14 cellular contexts compared by ENCODE assay signal in the genomic region with DNA sequence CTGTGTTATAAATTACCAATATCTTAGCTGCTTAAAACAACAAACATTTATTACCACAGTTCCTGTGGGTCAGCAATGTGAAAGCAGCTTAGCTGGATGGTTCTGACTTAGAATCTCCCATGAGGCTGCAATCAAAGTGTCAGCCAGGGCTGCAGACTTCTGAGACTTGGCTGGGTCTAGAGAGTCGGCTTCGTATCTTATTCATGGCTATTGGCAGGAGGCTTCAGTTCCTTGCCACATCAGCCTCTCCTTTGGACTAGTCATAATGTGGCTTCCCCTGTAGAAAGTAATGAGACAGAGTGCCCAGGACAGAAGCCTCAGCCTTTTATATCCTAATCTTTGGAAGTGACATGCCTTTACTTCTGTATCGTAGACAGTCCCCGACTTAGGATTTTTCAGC. TPM values are rescaled to one million over a fixed set of nuclear protein-coding genes. Genes with fewer than 3 reads are reported as not detected.
DNase-seq lines count a peak whose midpoint lies in the region; ATAC-seq, FAIRE-seq and TF ChIP-seq lines count a peak whose summit lies in the region.
"Had no signal": no experiment of that assay in that cellular context is flagged by ENCODE, and none has a peak within 500 bp of the region (broad histone marks: within the 10 kb centered on the region; RNA-seq: fewer than 3 reads in every experiment).

No MANE protein-coding gene starts in this region.

- no peak overlapping the region for H2AFZ ChIP-seq in GM23248

- in situ Hi-C loops in GM23248 (cut with MboI), result no loop called here
- in situ Hi-C loops in astrocyte of the cerebellum (cut with HindIII; ENCODE audit: low sequenced_read_pairs), result no loop called here

- H3K4me1 ChIP-seq in GM23248 (ENCODE audit: insufficient read depth) (peaks cover 25% of the 10 kb centered on the region), skeletal muscle satellite cell (ENCODE audit: control insufficient read depth, insufficient read depth, low read length) (peaks cover 12% of the 10 kb centered on the region), esophagus muscularis mucosa (peaks cover 0 to 35% (median 20%) of the 10 kb centered on the region in 4 donors)
- H3K4me1 ChIP-seq in effector memory CD4-positive, alpha-beta T cell (ENCODE audit: control insufficient read depth, insufficient read depth, low read length, poor library complexity, severe bottlenecking), result peaks cover 3% of the 10 kb centered on the region

- H3K79me2 ChIP-seq in GM23248 (ENCODE audit: insufficient read depth), result peaks cover 96% of the 10 kb centered on the region

- TF ChIP-seq EP300 in esophagus muscularis mucosa (IDR thresholded peaks at IDR 0.05), result no peak

- intact Hi-C loops in left cardiac atrium (cut with DNase I), result no loop called here
- intact Hi-C loops in esophagus muscularis mucosa (cut with DNase I), result no loop called here

- no peaks in the 10 kb centered on the region for H3K9me3 ChIP-seq in GM23248 (ENCODE audit: low read depth)
- no peaks in the 10 kb centered on the region for H3K9me3 ChIP-seq in skeletal muscle satellite cell (replicated peaks; ENCODE audit: low read length)
- H3K9me3 ChIP-seq in esophagus muscularis mucosa, result peaks cover 0 to 5% (median 0%) of the 10 kb centered on the region in 4 donors
- no peaks in the 10 kb centered on the region for H3K9me3 ChIP-seq in effector memory CD4-positive, alpha-beta T cell (ENCODE audit: control insufficient read depth, low read length)
- H3K9me3 ChIP-seq: right lobe of liver, testis had no signal

- peak; percentile 89 to 90 for ATAC-seq in left cardiac atrium
- ATAC-seq: activated T-cell treated with anti-CD3 and anti-CD28 coated beads, Interleukin-2, amount 50 U/mL, for 72 hours had no signal

- H3K27me3 ChIP-seq in GM23248 (replicated peaks; ENCODE audit: insufficient read depth), result no peaks in the 10 kb centered on the region
- no peaks in the 10 kb centered on the region for H3K27me3 ChIP-seq in skeletal muscle satellite cell (ENCODE audit: control insufficient read depth, insufficient read depth, low read length)
- no peaks in the 10 kb centered on the region for H3K27me3 ChIP-seq in esophagus muscularis mucosa
- no peaks in the 10 kb centered on the region for H3K27me3 ChIP-seq in effector memory CD4-positive, alpha-beta T cell (replicated peaks; ENCODE audit: control insufficient read depth, insufficient read depth, low read length, poor library complexity, severe bottlenecking)
- H3K27me3 ChIP-seq: right lobe of liver, testis had no signal

- H3K4me3 ChIP-seq in GM23248 (peak overlapping the region; percentile 53), astrocyte of the cerebellum (ENCODE audit: low read depth, low read length) (no peak overlapping the region), skeletal muscle satellite cell (ENCODE audit: low read length) (no peak overlapping the region), esophagus muscularis mucosa (no peak overlapping the region)
- no peak overlapping the region for H3K4me3 ChIP-seq in effector memory CD4-positive, alpha-beta T cell (ENCODE audit: insufficient read depth, low read depth, low read length, poor library complexity, severe bottlenecking)
- H3K4me3 ChIP-seq: right lobe of liver, testis had no signal

- H4K20me1 ChIP-seq in GM23248 (ENCODE audit: insufficient read depth), result peaks cover 4% of the 10 kb centered on the region; the same call in 1 of the 2 replicates

- H3K9me2 ChIP-seq in GM23248 (ENCODE audit: insufficient read depth), result no peaks in the 10 kb centered on the region

- peak overlapping the region; percentile 73 for H3K4me2 ChIP-seq in GM23248 (ENCODE audit: unreplicated experiment)
- H3K4me2 ChIP-seq in skeletal muscle satellite cell (ENCODE audit: low read length), result peak overlapping the region; percentile 0

- TF ChIP-seq POLR2A in esophagus muscularis mucosa (IDR thresholded peaks at IDR 0.05; ENCODE audit: low read depth), result no peak
- no peak for TF ChIP-seq POLR2A in GM12891 (IDR thresholded peaks at IDR 0.05; ENCODE audit: low read depth, low read length)

- DNase-seq in GM23248 (peak; percentile 95), astrocyte of the cerebellum (ENCODE audit: low read depth) (peak; percentile 45), left cardiac atrium (peak; percentile 32), esophagus muscularis mucosa (ENCODE audit: extremely low spot score) (no peak), DMS 273 (lab: John Stamatoyannopoulos, UW; ENCODE audit: unreplicated experiment) (no peak), GM12891 (ENCODE audit: insufficient read length, low spot score) (no peak)
- DNase-seq in effector memory CD4-positive, alpha-beta T cell, result no peak
- DNase-seq: activated CD4-positive, alpha-beta T cell treated with anti-CD3 and anti-CD28 coated beads for 1 hour; activated T-cell treated with anti-CD3 and anti-CD28 coated beads, Interleukin-2, amount 50 U/mL, for 72 hours; CD8-positive, alpha-beta memory T cell; NCI-H2081 treated with DMSO at 0.1 percent for 48 hours; right lobe of liver; testis had no signal

- FAIRE-seq in GM12891 (lab: Jason Lieb, UNC), result no peak

- H3K36me3 ChIP-seq in GM23248 (ENCODE audit: low read depth), result no peaks in the 10 kb centered on the region
- no peaks in the 10 kb centered on the region for H3K36me3 ChIP-seq in skeletal muscle satellite cell (ENCODE audit: insufficient read depth, low read length)
- no peaks in the 10 kb centered on the region for H3K36me3 ChIP-seq in esophagus muscularis mucosa
- H3K36me3 ChIP-seq in effector memory CD4-positive, alpha-beta T cell (ENCODE audit: control insufficient read depth, insufficient read depth, low read length), result peaks cover 6% of the 10 kb centered on the region
- H3K36me3 ChIP-seq: right lobe of liver had no signal

- WGBS in GM23248 (ENCODE audit: low coverage in 1 of 2, low lambda C conversion rate in 2 of 2, missing lambda C conversion rate in 2 of 2), 2 experiments, result 2 to 3% methylated on average over 4 of the region's 4 CpGs
- WGBS in esophagus muscularis mucosa, result 82% methylated on average over 3 of the region's 4 CpGs

- peaks cover 36% of the 10 kb centered on the region for H3F3A ChIP-seq in GM23248 (ENCODE audit: insufficient read depth)

- H3K9ac ChIP-seq in GM23248 (peak overlapping the region; percentile 53), skeletal muscle satellite cell (ENCODE audit: low read depth, low read length) (no peak overlapping the region)

- H3K27ac ChIP-seq in GM23248, result peak overlapping the region; percentile 86
- no peak overlapping the region for H3K27ac ChIP-seq in esophagus muscularis mucosa (replicated peaks in 1 of 4)
- H3K27ac ChIP-seq in effector memory CD4-positive, alpha-beta T cell (ENCODE audit: insufficient read depth, low read length, poor library complexity, severe bottlenecking), result no peak overlapping the region
- H3K27ac ChIP-seq: right lobe of liver, testis had no signal

- TF ChIP-seq CTCF in astrocyte of the cerebellum (IDR thresholded peaks at IDR 0.05; ENCODE audit: low read depth, low read length, missing control alignments) (no peak), esophagus muscularis mucosa (IDR thresholded peaks at IDR 0.05) (no peak)

TF ChIP-seq in GM12891, 5 proteins besides CTCF, POLR2A, EP300 and RAD21:
- no peak for TF ChIP-seq TAF1 (IDR thresholded peaks at IDR 0.05; ENCODE audit: low read depth, low read length)
- no peak for TF ChIP-seq POU2F2 (IDR thresholded peaks at IDR 0.05; ENCODE audit: low read depth, low read length)
- TF ChIP-seq SPI1 (IDR thresholded peaks at IDR 0.05; ENCODE audit: low read depth, low read length), result no peak
- no peak for TF ChIP-seq POLR2AphosphoS5 (IDR thresholded peaks at IDR 0.05; ENCODE audit: low read depth, low read length)
- no peak for TF ChIP-seq PAX5 (IDR thresholded peaks at IDR 0.05; ENCODE audit: insufficient read depth, low read length, severe bottlenecking)

RNA-seq across cellular contexts. Expression of gene RALA, which starts 27.3 kb away (rescaled TPM):
- total RNA-seq in GM23248 (2014; rRNA removed; shearing (Covaris generic)), result 21.7 and 23.1 TPM in 2 replicates
- polyA plus RNA-seq in GM23248 (2016; fragmentation: Nextera tagmentation; extraction: Ambion mirVana), result 79.2 and 82.8 TPM in 2 replicates
- total RNA-seq in left cardiac atrium (10 to 100 TPM; 21.6 to 22.6 TPM), esophagus muscularis mucosa (10 to 100 TPM; 12.3 to 25.1 (median 19.6) TPM)
- total RNA-seq in skeletal muscle satellite cell (2012; rRNA removed), result 20.1 and 25.3 TPM in 2 replicates
- 16.3 TPM for polyA plus RNA-seq in GM12891 (2012; ENCODE audit: low read depth, missing spikeins)

Comparison
In these comparisons a context has a peak if more than half of its experiments do, and no peak if none do; other contexts are left out.
1. DNase-seq: peak in GM23248 (single experiment), astrocyte of the cerebellum (single experiment) and left cardiac atrium (single experiment); none in esophagus muscularis mucosa (single experiment), DMS 273 (single experiment), GM12891 (single experiment) and effector memory CD4-positive, alpha-beta T cell (0 of 3).